Comparison of ENCODE assay signal across 1 cellular context in the genomic region with DNA sequence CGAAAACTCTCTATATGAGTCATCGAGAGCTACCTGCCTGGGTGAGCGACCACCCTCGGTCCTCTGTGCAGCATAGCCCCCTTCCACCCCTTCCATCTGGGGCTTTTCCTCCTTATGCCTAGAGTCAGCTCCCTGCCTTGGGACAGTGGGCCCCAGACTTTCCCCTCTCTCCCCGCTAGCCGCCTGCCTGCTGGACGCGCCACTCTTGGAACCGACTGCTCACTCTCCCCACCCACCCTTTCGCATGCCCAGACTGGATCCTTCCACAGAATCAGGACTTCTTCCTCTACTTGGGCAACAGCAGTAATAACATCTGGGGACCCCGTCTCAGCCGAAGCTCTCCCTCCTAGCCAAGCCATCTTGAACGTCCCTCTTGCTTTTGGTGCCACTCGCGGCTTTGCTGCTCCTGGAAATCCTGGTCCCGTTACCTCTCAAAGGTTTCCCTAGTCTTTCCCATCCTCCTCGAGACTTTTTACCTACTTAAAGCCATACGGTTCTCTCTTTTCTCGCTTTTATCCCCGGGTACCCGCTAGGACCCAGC.
TF ChIP-seq lines count a peak whose summit lies in the region.

No MANE protein-coding gene starts in this region.

TF ChIP-seq in K562, 482 proteins besides CTCF, POLR2A, EP300 and RAD21 (continued from another document and continues in another):
- TF ChIP-seq, protein P1, sequence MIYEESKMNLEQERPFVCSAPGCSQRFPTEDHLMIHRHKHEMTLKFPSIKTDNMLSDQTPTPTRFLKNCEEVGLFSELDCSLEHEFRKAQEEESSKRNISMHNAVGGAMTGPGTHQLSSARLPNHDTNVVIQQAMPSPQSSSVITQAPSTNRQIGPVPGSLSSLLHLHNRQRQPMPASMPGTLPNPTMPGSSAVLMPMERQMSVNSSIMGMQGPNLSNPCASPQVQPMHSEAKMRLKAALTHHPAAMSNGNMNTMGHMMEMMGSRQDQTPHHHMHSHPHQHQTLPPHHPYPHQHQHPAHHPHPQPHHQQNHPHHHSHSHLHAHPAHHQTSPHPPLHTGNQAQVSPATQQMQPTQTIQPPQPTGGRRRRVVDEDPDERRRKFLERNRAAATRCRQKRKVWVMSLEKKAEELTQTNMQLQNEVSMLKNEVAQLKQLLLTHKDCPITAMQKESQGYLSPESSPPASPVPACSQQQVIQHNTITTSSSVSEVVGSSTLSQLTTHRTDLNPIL (CRISPR knock-in tag; IDR thresholded peaks at IDR 0.05) = no peak
- no peak for TF ChIP-seq CCNT2 (IDR thresholded peaks at IDR 0.05; ENCODE audit: borderline replicate concordance, extremely low read depth, insufficient read length, low read depth, low read length)
- peak; percentile 26; the same call in 1 of the 2 replicates for TF ChIP-seq ZFX (CRISPR knock-in tag; IDR thresholded peaks at IDR 0.05)
- no peak for TF ChIP-seq HEY1 (CRISPR knock-in tag; IDR thresholded peaks at IDR 0.05; ENCODE audit: borderline replicate concordance)
- TF ChIP-seq ZFP30 (CRISPR knock-in tag; IDR thresholded peaks at IDR 0.05; ENCODE audit: borderline replicate concordance) = no peak
- no peak for TF ChIP-seq MEIS2 (IDR thresholded peaks at IDR 0.05; ENCODE audit: partially characterized antibody)
- no peak for TF ChIP-seq ZNF583 (CRISPR knock-in tag; IDR thresholded peaks at IDR 0.05)
- TF ChIP-seq, protein P2, sequence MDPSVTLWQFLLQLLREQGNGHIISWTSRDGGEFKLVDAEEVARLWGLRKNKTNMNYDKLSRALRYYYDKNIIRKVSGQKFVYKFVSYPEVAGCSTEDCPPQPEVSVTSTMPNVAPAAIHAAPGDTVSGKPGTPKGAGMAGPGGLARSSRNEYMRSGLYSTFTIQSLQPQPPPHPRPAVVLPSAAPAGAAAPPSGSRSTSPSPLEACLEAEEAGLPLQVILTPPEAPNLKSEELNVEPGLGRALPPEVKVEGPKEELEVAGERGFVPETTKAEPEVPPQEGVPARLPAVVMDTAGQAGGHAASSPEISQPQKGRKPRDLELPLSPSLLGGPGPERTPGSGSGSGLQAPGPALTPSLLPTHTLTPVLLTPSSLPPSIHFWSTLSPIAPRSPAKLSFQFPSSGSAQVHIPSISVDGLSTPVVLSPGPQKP (CRISPR knock-in tag; IDR thresholded peaks at IDR 0.05) = no peak
- no peak for TF ChIP-seq XRCC5 (IDR thresholded peaks at IDR 0.05; ENCODE audit: low read depth, low read length)
- TF ChIP-seq, protein P3, sequence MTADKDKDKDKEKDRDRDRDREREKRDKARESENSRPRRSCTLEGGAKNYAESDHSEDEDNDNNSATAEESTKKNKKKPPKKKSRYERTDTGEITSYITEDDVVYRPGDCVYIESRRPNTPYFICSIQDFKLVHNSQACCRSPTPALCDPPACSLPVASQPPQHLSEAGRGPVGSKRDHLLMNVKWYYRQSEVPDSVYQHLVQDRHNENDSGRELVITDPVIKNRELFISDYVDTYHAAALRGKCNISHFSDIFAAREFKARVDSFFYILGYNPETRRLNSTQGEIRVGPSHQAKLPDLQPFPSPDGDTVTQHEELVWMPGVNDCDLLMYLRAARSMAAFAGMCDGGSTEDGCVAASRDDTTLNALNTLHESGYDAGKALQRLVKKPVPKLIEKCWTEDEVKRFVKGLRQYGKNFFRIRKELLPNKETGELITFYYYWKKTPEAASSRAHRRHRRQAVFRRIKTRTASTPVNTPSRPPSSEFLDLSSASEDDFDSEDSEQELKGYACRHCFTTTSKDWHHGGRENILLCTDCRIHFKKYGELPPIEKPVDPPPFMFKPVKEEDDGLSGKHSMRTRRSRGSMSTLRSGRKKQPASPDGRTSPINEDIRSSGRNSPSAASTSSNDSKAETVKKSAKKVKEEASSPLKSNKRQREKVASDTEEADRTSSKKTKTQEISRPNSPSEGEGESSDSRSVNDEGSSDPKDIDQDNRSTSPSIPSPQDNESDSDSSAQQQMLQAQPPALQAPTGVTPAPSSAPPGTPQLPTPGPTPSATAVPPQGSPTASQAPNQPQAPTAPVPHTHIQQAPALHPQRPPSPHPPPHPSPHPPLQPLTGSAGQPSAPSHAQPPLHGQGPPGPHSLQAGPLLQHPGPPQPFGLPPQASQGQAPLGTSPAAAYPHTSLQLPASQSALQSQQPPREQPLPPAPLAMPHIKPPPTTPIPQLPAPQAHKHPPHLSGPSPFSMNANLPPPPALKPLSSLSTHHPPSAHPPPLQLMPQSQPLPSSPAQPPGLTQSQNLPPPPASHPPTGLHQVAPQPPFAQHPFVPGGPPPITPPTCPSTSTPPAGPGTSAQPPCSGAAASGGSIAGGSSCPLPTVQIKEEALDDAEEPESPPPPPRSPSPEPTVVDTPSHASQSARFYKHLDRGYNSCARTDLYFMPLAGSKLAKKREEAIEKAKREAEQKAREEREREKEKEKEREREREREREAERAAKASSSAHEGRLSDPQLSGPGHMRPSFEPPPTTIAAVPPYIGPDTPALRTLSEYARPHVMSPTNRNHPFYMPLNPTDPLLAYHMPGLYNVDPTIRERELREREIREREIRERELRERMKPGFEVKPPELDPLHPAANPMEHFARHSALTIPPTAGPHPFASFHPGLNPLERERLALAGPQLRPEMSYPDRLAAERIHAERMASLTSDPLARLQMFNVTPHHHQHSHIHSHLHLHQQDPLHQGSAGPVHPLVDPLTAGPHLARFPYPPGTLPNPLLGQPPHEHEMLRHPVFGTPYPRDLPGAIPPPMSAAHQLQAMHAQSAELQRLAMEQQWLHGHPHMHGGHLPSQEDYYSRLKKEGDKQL (CRISPR knock-in tag; IDR thresholded peaks at IDR 0.05; ENCODE audit: borderline replicate concordance) = no peak
- TF ChIP-seq ZNF124 (CRISPR knock-in tag; IDR thresholded peaks at IDR 0.05) = no peak
- no peak for TF ChIP-seq PHF20 (IDR thresholded peaks at IDR 0.05; ENCODE audit: partially characterized antibody)
- no peak for TF ChIP-seq U2AF2 (optimal IDR thresholded peaks at IDR 0.05; ENCODE audit: low read depth, low read length)
- no peak for TF ChIP-seq KDM5B (IDR thresholded peaks at IDR 0.05; ENCODE audit: insufficient replicate concordance, low read depth, low read length)
- no peak for TF ChIP-seq GABPB1 (CRISPR knock-in tag; IDR thresholded peaks at IDR 0.05)
- TF ChIP-seq, protein P4, sequence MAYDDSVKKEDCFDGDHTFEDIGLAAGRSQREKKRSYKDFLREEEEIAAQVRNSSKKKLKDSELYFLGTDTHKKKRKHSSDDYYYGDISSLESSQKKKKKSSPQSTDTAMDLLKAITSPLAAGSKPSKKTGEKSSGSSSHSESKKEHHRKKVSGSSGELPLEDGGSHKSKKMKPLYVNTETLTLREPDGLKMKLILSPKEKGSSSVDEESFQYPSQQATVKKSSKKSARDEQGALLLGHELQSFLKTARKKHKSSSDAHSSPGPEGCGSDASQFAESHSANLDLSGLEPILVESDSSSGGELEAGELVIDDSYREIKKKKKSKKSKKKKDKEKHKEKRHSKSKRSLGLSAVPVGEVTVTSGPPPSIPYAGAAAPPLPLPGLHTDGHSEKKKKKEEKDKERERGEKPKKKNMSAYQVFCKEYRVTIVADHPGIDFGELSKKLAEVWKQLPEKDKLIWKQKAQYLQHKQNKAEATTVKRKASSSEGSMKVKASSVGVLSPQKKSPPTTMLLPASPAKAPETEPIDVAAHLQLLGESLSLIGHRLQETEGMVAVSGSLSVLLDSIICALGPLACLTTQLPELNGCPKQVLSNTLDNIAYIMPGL (CRISPR knock-in tag; IDR thresholded peaks at IDR 0.05) = no peak
- no peak for TF ChIP-seq ZNF121 (CRISPR knock-in tag; conservative IDR thresholded peaks at IDR 0.05)
- TF ChIP-seq ZNF12 (CRISPR knock-in tag; IDR thresholded peaks at IDR 0.05) = peak; percentile 60; the same call in 1 of the 2 replicates
- TF ChIP-seq, protein P5, sequence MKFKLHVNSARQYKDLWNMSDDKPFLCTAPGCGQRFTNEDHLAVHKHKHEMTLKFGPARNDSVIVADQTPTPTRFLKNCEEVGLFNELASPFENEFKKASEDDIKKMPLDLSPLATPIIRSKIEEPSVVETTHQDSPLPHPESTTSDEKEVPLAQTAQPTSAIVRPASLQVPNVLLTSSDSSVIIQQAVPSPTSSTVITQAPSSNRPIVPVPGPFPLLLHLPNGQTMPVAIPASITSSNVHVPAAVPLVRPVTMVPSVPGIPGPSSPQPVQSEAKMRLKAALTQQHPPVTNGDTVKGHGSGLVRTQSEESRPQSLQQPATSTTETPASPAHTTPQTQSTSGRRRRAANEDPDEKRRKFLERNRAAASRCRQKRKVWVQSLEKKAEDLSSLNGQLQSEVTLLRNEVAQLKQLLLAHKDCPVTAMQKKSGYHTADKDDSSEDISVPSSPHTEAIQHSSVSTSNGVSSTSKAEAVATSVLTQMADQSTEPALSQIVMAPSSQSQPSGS (CRISPR knock-in tag; IDR thresholded peaks at IDR 0.05) = no peak
- no peak for TF ChIP-seq ZEB2 (IDR thresholded peaks at IDR 0.05)
- no peak for TF ChIP-seq ZNF263 (CRISPR knock-in tag; IDR thresholded peaks at IDR 0.05; ENCODE audit: borderline replicate concordance)
- no peak for TF ChIP-seq XRCC4 (IDR thresholded peaks at IDR 0.05; ENCODE audit: extremely low read depth, insufficient read depth, insufficient read length)
- peak; percentile 94 for TF ChIP-seq CHD1 (IDR thresholded peaks at IDR 0.05; ENCODE audit: low read length)
- peak; percentile 64; the same call in 1 of the 2 replicates for TF ChIP-seq NR1H2 (CRISPR knock-in tag; IDR thresholded peaks at IDR 0.05)
- TF ChIP-seq, protein P6, sequence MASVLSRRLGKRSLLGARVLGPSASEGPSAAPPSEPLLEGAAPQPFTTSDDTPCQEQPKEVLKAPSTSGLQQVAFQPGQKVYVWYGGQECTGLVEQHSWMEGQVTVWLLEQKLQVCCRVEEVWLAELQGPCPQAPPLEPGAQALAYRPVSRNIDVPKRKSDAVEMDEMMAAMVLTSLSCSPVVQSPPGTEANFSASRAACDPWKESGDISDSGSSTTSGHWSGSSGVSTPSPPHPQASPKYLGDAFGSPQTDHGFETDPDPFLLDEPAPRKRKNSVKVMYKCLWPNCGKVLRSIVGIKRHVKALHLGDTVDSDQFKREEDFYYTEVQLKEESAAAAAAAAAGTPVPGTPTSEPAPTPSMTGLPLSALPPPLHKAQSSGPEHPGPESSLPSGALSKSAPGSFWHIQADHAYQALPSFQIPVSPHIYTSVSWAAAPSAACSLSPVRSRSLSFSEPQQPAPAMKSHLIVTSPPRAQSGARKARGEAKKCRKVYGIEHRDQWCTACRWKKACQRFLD (CRISPR knock-in tag; IDR thresholded peaks at IDR 0.05) = no peak
- TF ChIP-seq, protein P7, sequence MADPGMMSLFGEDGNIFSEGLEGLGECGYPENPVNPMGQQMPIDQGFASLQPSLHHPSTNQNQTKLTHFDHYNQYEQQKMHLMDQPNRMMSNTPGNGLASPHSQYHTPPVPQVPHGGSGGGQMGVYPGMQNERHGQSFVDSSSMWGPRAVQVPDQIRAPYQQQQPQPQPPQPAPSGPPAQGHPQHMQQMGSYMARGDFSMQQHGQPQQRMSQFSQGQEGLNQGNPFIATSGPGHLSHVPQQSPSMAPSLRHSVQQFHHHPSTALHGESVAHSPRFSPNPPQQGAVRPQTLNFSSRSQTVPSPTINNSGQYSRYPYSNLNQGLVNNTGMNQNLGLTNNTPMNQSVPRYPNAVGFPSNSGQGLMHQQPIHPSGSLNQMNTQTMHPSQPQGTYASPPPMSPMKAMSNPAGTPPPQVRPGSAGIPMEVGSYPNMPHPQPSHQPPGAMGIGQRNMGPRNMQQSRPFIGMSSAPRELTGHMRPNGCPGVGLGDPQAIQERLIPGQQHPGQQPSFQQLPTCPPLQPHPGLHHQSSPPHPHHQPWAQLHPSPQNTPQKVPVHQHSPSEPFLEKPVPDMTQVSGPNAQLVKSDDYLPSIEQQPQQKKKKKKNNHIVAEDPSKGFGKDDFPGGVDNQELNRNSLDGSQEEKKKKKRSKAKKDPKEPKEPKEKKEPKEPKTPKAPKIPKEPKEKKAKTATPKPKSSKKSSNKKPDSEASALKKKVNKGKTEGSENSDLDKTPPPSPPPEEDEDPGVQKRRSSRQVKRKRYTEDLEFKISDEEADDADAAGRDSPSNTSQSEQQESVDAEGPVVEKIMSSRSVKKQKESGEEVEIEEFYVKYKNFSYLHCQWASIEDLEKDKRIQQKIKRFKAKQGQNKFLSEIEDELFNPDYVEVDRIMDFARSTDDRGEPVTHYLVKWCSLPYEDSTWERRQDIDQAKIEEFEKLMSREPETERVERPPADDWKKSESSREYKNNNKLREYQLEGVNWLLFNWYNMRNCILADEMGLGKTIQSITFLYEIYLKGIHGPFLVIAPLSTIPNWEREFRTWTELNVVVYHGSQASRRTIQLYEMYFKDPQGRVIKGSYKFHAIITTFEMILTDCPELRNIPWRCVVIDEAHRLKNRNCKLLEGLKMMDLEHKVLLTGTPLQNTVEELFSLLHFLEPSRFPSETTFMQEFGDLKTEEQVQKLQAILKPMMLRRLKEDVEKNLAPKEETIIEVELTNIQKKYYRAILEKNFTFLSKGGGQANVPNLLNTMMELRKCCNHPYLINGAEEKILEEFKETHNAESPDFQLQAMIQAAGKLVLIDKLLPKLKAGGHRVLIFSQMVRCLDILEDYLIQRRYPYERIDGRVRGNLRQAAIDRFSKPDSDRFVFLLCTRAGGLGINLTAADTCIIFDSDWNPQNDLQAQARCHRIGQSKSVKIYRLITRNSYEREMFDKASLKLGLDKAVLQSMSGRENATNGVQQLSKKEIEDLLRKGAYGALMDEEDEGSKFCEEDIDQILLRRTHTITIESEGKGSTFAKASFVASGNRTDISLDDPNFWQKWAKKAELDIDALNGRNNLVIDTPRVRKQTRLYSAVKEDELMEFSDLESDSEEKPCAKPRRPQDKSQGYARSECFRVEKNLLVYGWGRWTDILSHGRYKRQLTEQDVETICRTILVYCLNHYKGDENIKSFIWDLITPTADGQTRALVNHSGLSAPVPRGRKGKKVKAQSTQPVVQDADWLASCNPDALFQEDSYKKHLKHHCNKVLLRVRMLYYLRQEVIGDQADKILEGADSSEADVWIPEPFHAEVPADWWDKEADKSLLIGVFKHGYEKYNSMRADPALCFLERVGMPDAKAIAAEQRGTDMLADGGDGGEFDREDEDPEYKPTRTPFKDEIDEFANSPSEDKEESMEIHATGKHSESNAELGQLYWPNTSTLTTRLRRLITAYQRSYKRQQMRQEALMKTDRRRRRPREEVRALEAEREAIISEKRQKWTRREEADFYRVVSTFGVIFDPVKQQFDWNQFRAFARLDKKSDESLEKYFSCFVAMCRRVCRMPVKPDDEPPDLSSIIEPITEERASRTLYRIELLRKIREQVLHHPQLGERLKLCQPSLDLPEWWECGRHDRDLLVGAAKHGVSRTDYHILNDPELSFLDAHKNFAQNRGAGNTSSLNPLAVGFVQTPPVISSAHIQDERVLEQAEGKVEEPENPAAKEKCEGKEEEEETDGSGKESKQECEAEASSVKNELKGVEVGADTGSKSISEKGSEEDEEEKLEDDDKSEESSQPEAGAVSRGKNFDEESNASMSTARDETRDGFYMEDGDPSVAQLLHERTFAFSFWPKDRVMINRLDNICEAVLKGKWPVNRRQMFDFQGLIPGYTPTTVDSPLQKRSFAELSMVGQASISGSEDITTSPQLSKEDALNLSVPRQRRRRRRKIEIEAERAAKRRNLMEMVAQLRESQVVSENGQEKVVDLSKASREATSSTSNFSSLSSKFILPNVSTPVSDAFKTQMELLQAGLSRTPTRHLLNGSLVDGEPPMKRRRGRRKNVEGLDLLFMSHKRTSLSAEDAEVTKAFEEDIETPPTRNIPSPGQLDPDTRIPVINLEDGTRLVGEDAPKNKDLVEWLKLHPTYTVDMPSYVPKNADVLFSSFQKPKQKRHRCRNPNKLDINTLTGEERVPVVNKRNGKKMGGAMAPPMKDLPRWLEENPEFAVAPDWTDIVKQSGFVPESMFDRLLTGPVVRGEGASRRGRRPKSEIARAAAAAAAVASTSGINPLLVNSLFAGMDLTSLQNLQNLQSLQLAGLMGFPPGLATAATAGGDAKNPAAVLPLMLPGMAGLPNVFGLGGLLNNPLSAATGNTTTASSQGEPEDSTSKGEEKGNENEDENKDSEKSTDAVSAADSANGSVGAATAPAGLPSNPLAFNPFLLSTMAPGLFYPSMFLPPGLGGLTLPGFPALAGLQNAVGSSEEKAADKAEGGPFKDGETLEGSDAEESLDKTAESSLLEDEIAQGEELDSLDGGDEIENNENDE (IDR thresholded peaks at IDR 0.05; ENCODE audit: low read depth, low read length) = no peak
- no peak for TF ChIP-seq NCOA6 (IDR thresholded peaks at IDR 0.05)
